ENCODE assay signal across 20 cellular contexts in the genomic region with DNA sequence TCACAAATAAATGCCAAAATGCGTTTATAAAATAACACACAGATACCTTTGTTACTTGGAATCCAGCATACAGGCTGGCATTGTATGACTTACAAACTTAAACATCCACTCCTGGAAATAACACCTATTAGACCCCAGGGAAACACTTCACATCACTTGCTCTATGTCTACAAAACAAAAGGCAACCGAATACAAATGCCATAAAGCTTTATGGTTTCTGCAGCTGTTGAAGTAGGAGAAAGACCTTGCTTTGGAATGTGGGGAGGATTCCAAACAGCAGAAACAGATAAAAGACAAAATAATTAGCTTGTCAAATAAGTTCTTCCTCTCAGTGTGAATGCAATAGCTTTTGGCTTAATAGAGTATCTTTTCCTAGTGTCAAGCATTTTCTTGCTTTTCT.
"Had no signal": no experiment of that assay in that cellular context is flagged by ENCODE, and none has a peak within 500 bp of the region (broad histone marks: within the 10 kb centered on the region; RNA-seq: fewer than 3 reads in every experiment).

No MANE protein-coding gene starts in this region.

- H3K27ac ChIP-seq: adrenal gland, gastroesophageal sphincter, heart right ventricle, right atrium auricular region, transverse colon had no signal

- H3K4me1 ChIP-seq: adrenal gland, gastroesophageal sphincter, right atrium auricular region, transverse colon had no signal

- H3K4me3 Mint-ChIP-seq: activated T-helper 17 cell treated with anti-CD3 and anti-CD28 coated beads, Interleukin-2, amount 50 U/mL, for 72 hours; effector memory CD8-positive, alpha-beta T cell; naive B cell had no signal

- H3K27me3 ChIP-seq: adrenal gland, gastroesophageal sphincter, heart right ventricle, right atrium auricular region, transverse colon had no signal

- H3K9me3 ChIP-seq: adrenal gland, gastroesophageal sphincter, heart right ventricle, right atrium auricular region, transverse colon had no signal

- H3K27ac Mint-ChIP-seq: activated T-helper 17 cell treated with anti-CD3 and anti-CD28 coated beads, Interleukin-2, amount 50 U/mL, for 72 hours; effector memory CD8-positive, alpha-beta T cell; naive B cell; progenitor cell of endocrine pancreas had no signal

- H3K4me2 ChIP-seq: smooth muscle cell had no signal

- DNase-seq: activated CD4-positive, CD25-positive, alpha-beta regulatory T cell treated with anti-CD3 and anti-CD28 coated beads, Interleukin-2, amount 50 U/mL, for 72 hours; activated naive CD4-positive, alpha-beta T cell treated with anti-CD3 and anti-CD28 coated beads, Interleukin-2, amount 50 U/mL, for 16 hours; adrenal gland; dermis blood vessel endothelial cell; effector memory CD8-positive, alpha-beta T cell; heart right ventricle; left cardiac atrium; midbrain; naive B cell; occipital lobe; stimulated activated CD4-positive, alpha-beta T cell treated with anti-CD3 and anti-CD28 coated beads, Interleukin-4, amount 100 ng/mL, for 4 hours; stimulated activated CD8-positive, alpha-beta memory T cell treated with anti-CD3 and anti-CD28 coated beads, Interleukin-4, amount 100 ng/mL, for 48 hours; stimulated activated naive CD8-positive, alpha-beta T cell treated with anti-CD3 and anti-CD28 coated beads, Interleukin-15, Interleukin-2, amounts not matched to agents 100 U/mL and 50 U/mL, for 24 hours; transverse colon had no signal

- H3K4me1 Mint-ChIP-seq: activated T-helper 17 cell treated with anti-CD3 and anti-CD28 coated beads, Interleukin-2, amount 50 U/mL, for 72 hours had no signal

- H3K9me3 Mint-ChIP-seq: activated T-helper 17 cell treated with anti-CD3 and anti-CD28 coated beads, Interleukin-2, amount 50 U/mL, for 72 hours; effector memory CD8-positive, alpha-beta T cell; naive B cell had no signal

- ATAC-seq: activated T-helper 17 cell treated with anti-CD3 and anti-CD28 coated beads, Interleukin-2, amount 50 U/mL, for 72 hours; effector memory CD8-positive, alpha-beta T cell; gastroesophageal sphincter; heart right ventricle; left cardiac atrium; stimulated activated naive CD8-positive, alpha-beta T cell treated with anti-CD3 and anti-CD28 coated beads, Interleukin-15, Interleukin-2, amounts not matched to agents 100 U/mL and 50 U/mL, for 24 hours had no signal

- H3K27me3 Mint-ChIP-seq: activated T-helper 17 cell treated with anti-CD3 and anti-CD28 coated beads, Interleukin-2, amount 50 U/mL, for 72 hours; effector memory CD8-positive, alpha-beta T cell; naive B cell; progenitor cell of endocrine pancreas had no signal

- H3K36me3 Mint-ChIP-seq: naive B cell had no signal

- H3K4me3 ChIP-seq: adrenal gland, gastroesophageal sphincter, heart right ventricle, lung, right atrium auricular region, smooth muscle cell, transverse colon had no signal

- H3K36me3 ChIP-seq: adrenal gland, gastroesophageal sphincter, heart right ventricle, right atrium auricular region, transverse colon had no signal
